ENCODE assay signal across 1 cellular context in genomic region chr19:30064776-30065494, GRCh38.
TF ChIP-seq lines count a peak whose summit lies in the region.

No MANE protein-coding gene starts in this region.

TF ChIP-seq in HepG2, 621 proteins besides CTCF, POLR2A, EP300 and RAD21 (continues in another document):
- 0 out of 2 replicates have a peak, but pooled peaks have one; percentile 38 for TF ChIP-seq PITX1 (CRISPR knock-in tag; IDR thresholded peaks at IDR 0.05)
- peak; percentile 64; the same call in 1 of the 2 replicates for TF ChIP-seq ZNF292 (CRISPR knock-in tag; IDR thresholded peaks at IDR 0.05; ENCODE audit: borderline replicate concordance, low read depth)
- no peak for TF ChIP-seq TRIM22 (IDR thresholded peaks at IDR 0.05)
- TF ChIP-seq ELF1 (CRISPR knock-in tag; IDR thresholded peaks at IDR 0.05) = no peak
- no peak for TF ChIP-seq CREB3 (CRISPR knock-in tag; IDR thresholded peaks at IDR 0.05)
- TF ChIP-seq CEBPZ (IDR thresholded peaks at IDR 0.05; ENCODE audit: low read length) = no peak
- TF ChIP-seq TBP (CRISPR knock-in tag; IDR thresholded peaks at IDR 0.05) = no peak
- peak; percentile 31; the same call in 1 of the 2 replicates for TF ChIP-seq HINFP (CRISPR knock-in tag; IDR thresholded peaks at IDR 0.05; ENCODE audit: low read depth)
- TF ChIP-seq HNRNPL (IDR thresholded peaks at IDR 0.05; ENCODE audit: low read depth, low read length) = peak; percentile 79
- TF ChIP-seq ZSCAN20 (CRISPR knock-in tag; IDR thresholded peaks at IDR 0.05; ENCODE audit: borderline replicate concordance) = no peak
- TF ChIP-seq HNF4G (IDR thresholded peaks at IDR 0.05; ENCODE audit: borderline replicate concordance, low read depth, low read length) = peak; percentile 50; the same call in 1 of the 2 replicates
- TF ChIP-seq HNF4G (CRISPR knock-in tag; IDR thresholded peaks at IDR 0.05; ENCODE audit: borderline replicate concordance, low read depth) = no peak
- no peak for TF ChIP-seq IRF9 (CRISPR knock-in tag; IDR thresholded peaks at IDR 0.05; ENCODE audit: borderline replicate concordance)
- TF ChIP-seq MAF1 (CRISPR knock-in tag; IDR thresholded peaks at IDR 0.05; ENCODE audit: borderline replicate concordance) = no peak
- 0 out of 2 replicates have a peak, but pooled peaks have one; percentile 33 for TF ChIP-seq ZMYM3 (CRISPR knock-in tag; IDR thresholded peaks at IDR 0.05)
- no peak for TF ChIP-seq SOX13 (IDR thresholded peaks at IDR 0.05)
- TF ChIP-seq SOX13 (CRISPR knock-in tag; conservative IDR thresholded peaks at IDR 0.05 in 1 of 2, IDR thresholded peaks at IDR 0.05 in 1 of 2) = no peak
- TF ChIP-seq HIVEP1 (CRISPR knock-in tag; IDR thresholded peaks at IDR 0.05) = no peak
- TF ChIP-seq ATM (IDR thresholded peaks at IDR 0.05; ENCODE audit: borderline replicate concordance) = no peak
- TF ChIP-seq MAX (IDR thresholded peaks at IDR 0.05) = 0 out of 2 replicates have a peak, but pooled peaks have one; percentile 20
- peak; percentile 73 for TF ChIP-seq PAXIP1 (CRISPR knock-in tag; conservative IDR thresholded peaks at IDR 0.05)
- TF ChIP-seq NR2F6 (IDR thresholded peaks at IDR 0.05) = peak; percentile 34; the same call in 1 of the 2 replicates
- no peak for TF ChIP-seq NR2F6 (CRISPR knock-in tag; IDR thresholded peaks at IDR 0.05)
- 0 out of 2 replicates have a peak, but pooled peaks have one; percentile 37 for TF ChIP-seq ZNF777 (CRISPR knock-in tag; IDR thresholded peaks at IDR 0.05)
- TF ChIP-seq ZNF552 (CRISPR knock-in tag; IDR thresholded peaks at IDR 0.05; ENCODE audit: borderline replicate concordance) = no peak
- no peak for TF ChIP-seq MTF2 (CRISPR knock-in tag; IDR thresholded peaks at IDR 0.05; ENCODE audit: borderline replicate concordance)
- 0 out of 2 replicates have a peak, but pooled peaks have one; percentile 9 for TF ChIP-seq SALL1 (CRISPR knock-in tag; IDR thresholded peaks at IDR 0.05)
- TF ChIP-seq KLF15 (CRISPR knock-in tag; IDR thresholded peaks at IDR 0.05; ENCODE audit: borderline replicate concordance) = no peak
- TF ChIP-seq ARID5B (CRISPR knock-in tag; IDR thresholded peaks at IDR 0.05) = no peak
- TF ChIP-seq ZNF687 (CRISPR knock-in tag; IDR thresholded peaks at IDR 0.05) = peak; percentile 8; the same call in 1 of the 2 replicates
- no peak for TF ChIP-seq RORA (CRISPR knock-in tag; IDR thresholded peaks at IDR 0.05)
- peak; percentile 20; the same call in 1 of the 2 replicates for TF ChIP-seq ZNF281 (CRISPR knock-in tag; IDR thresholded peaks at IDR 0.05; ENCODE audit: borderline replicate concordance)
